In the genomic region with DNA sequence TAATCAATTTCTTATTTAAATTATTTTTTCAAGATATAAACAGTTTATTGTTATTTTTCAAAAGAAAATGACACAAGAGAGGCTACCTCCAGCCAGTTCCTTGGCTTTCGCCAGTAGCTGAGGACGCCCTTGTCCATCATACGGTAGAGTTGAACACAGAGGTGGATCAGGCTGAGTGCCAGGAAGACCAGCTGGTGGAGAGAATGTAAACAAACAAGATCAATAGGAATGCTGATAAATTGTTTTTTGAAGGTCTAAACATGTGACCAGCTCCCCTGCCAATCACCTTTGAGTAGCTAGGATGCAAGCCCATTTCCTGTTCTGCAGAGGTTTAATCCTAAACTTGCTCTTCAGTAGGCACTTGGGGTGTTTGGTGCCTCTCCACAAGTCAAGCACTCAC, we compare ENCODE assay signal across 17 cellular contexts.
"Had no signal": no experiment of that assay in that cellular context is flagged by ENCODE, and none has a peak within 500 bp of the region (broad histone marks: within the 10 kb centered on the region; RNA-seq: fewer than 3 reads in every experiment).

No MANE protein-coding gene starts in this region.

- H3K27ac ChIP-seq: adrenal gland, ovary, sigmoid colon, thoracic aorta, VCaP had no signal

- DNase-seq: activated CD4-positive, alpha-beta T cell treated with anti-CD3 and anti-CD28 coated beads for 1 hour; activated gamma-delta T cell; cerebellar nuclear complex; cortex of kidney; erythroblast; kidney; natural killer cell; ovary; sigmoid colon; stimulated activated CD4-positive, alpha-beta T cell treated with anti-CD3 and anti-CD28 coated beads, Interleukin-4, amount 100 ng/mL, for 4 hours had no signal

- H3K9me3 ChIP-seq: adrenal gland, ovary, sigmoid colon, thoracic aorta had no signal

- H3K4me3 ChIP-seq: adrenal gland, lung, ovary, sigmoid colon, thoracic aorta had no signal

- ATAC-seq: activated naive CD4-positive, alpha-beta T cell treated with anti-CD3 and anti-CD28 coated beads, Interleukin-2, amount 50 U/mL, for 72 hours; left lobe of liver; natural killer cell; stimulated activated memory B cell treated with anti-CD40 and anti-IgM and Interleukin-4, amounts not matched to agents 10 μg/mL and 1 μg/mL and 100 μg/mL, for 72 hours had no signal

- H3K27me3 ChIP-seq: adrenal gland, ovary, sigmoid colon had no signal

- H3K36me3 ChIP-seq: adrenal gland, ovary, sigmoid colon, thoracic aorta had no signal
